18 cellular contexts compared by ENCODE assay signal in the genomic region with DNA sequence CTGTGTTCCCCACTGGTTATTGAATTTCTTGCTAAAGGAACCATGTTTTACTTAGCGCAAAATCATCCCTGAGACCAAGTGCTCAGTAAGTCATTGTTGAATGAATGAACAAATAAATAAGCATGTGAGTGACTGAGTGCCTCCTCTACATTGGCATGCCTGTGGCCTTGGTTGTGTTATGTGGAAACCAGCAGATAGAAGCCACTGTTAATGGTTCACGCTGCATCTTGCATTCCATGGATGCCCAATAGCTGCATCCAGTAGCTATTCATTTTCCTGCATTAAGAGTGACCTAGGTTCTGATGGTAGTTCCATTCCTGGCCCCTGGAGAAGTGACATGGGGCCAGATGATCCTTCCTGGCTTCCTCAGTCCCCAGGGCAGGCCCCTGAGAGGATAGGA.
"Had no signal": no experiment of that assay in that cellular context is flagged by ENCODE, and none has a peak within 500 bp of the region (broad histone marks: within the 10 kb centered on the region; RNA-seq: fewer than 3 reads in every experiment).

No MANE protein-coding gene starts in this region.

- H3K9me3 ChIP-seq: SK-N-SH had no signal

- H3K4me3 ChIP-seq: K562 had no signal

- H3K27ac ChIP-seq: KMS-11, RWPE1 had no signal

- H3K9ac ChIP-seq: KMS-11, SK-N-SH had no signal

- H3K4me2 ChIP-seq: KMS-11, SK-N-SH had no signal

- DNase-seq: Kasumi-1; MM.1S; NCI-H187; NCI-H2029; NCI-H345; NCI-H446 treated with DMSO at 0.1 percent for 48 hours; NCI-H510A treated with DMSO at 0.1 percent for 48 hours; NCI-H526; NCI-H82; NK-92 treated with Interleukin-12 subunit alpha and Interleukin-12 subunit beta, amount 100 ng/mL, for 24 hours; PC-3; SHP77; SK-N-SH; SW 1271 had no signal

- ATAC-seq: K562, Panc1, PC-3 had no signal
